ENCODE assay signal across 13 cellular contexts in the genomic region with DNA sequence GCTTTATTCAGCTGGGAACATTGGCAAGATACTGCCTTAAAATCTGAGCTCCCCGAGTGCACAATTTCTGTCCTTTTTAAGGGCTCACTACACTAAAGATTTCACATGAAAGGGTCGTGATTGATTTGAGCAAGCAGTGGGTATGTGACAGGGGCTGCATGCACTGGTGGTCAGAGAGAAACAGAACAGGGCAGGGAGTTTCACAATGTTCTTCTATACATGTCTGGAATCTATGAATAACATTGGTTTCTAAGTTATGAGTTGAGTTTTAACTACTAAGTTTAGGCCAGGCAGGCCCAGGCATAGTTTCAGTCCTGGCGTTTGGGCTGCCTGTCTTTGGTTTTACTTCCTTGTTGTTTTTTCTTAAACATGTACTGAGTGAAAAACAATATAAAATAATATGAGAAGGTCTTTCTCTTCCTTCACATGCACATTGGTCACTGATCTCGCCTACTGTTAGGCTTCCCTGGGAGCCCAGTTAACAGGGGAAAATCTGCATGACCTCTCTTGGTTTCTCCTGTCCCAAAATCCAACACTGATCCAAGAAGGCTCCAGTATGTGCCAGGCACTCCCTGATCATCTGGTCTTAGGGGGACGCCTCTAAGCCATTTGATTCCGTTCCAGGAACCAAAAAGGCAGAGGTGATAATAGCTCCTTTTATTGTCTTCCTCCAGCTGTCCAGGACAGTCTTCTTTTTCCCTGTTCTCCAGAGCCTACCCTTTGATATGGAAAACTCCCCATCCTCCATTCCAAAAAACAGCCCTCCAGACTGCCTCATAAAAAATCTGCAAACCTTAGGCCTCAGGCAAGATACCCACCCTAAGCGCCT. TPM values are rescaled to one million over a fixed set of nuclear protein-coding genes. Genes with fewer than 3 reads are reported as not detected.
A peak's percentile ranks its signal among the peaks of the same experiment; 100 is the strongest.
DNase-seq lines count a peak whose midpoint lies in the region; ATAC-seq and TF ChIP-seq lines count a peak whose summit lies in the region.
"Had no signal": no experiment of that assay in that cellular context is flagged by ENCODE, and none has a peak within 500 bp of the region (broad histone marks: within the 10 kb centered on the region; RNA-seq: fewer than 3 reads in every experiment).

Gene UGT2B17 (minus strand): TSS at position 51 of the 829 bp plus-strand sequence. CDS start 7,838 bp downstream, outside the sequence.

- no peak for TF ChIP-seq CTCF in mucosa of descending colon (IDR thresholded peaks at IDR 0.05)

- ATAC-seq in GM18867 (IDR thresholded peaks at IDR 0.05; ENCODE audit: unreplicated experiment): peak; percentile 83
- peak; percentile 78 for ATAC-seq in GM21825 (IDR thresholded peaks at IDR 0.05; ENCODE audit: unreplicated experiment)
- ATAC-seq in HG03354 (IDR thresholded peaks at IDR 0.05; ENCODE audit: poor library complexity, severe bottlenecking, unreplicated experiment): peak; percentile 92
- no peak for ATAC-seq in mucosa of descending colon

- intact Hi-C loops in mucosa of descending colon (cut with DNase I, micrococcal nuclease): no loop called here

- H3K4me1 ChIP-seq in mucosa of descending colon (ENCODE audit: low read depth): peaks cover 10% of the 10 kb centered on the region

- no peaks in the 10 kb centered on the region for H3K36me3 ChIP-seq in mucosa of descending colon (ENCODE audit: low read depth)

- no peaks in the 10 kb centered on the region for H3K9me3 ChIP-seq in mucosa of descending colon

- DNase-seq in mucosa of descending colon: no peak
- no peak for DNase-seq in GOT3 (lab: John Stamatoyannopoulos, UW)
- no peak for DNase-seq in DMS153 treated with DMSO at 0.1 percent for 48 hours (lab: John Stamatoyannopoulos, UW; ENCODE audit: unreplicated experiment)
- no peak for DNase-seq in NCI-H2107 treated with DMSO at 0.1 percent for 48 hours (lab: John Stamatoyannopoulos, UW; ENCODE audit: unreplicated experiment)
- no peak for DNase-seq in DMS153 (lab: John Stamatoyannopoulos, UW)
- DNase-seq: activated naive CD4-positive, alpha-beta T cell treated with anti-CD3 and anti-CD28 coated beads, Interleukin-2, amount 10 ng/mL, durations not matched to agents 7 days and 5 days; CD4-positive, alpha-beta T cell; NCI-H1417 treated with DMSO at 0.1 percent for 48 hours had no signal

- H3K4me3 ChIP-seq in mucosa of descending colon: no peak within 1 kb of the TSS

RNA-seq across cellular contexts. Expression of gene UGT2B17, which starts in this region (rescaled TPM):
- total RNA-seq in mucosa of descending colon: 1,000 to 10,000 TPM in 1 of 3 donors, 100 to 1,000 TPM in 2; 534 to 1,338 (median 703) TPM
- total RNA-seq: CD4-positive, alpha-beta T cell; lower leg skin; urinary bladder had no signal
